In genomic region chr7:131501422-131501821, GRCh38 we compare ENCODE assay signal across 8 cellular contexts. TPM values are rescaled to one million over a fixed set of nuclear protein-coding genes. Genes with fewer than 3 reads are reported as not detected.
DNase-seq lines count a peak whose midpoint lies in the region; ATAC-seq, FAIRE-seq and TF ChIP-seq lines count a peak whose summit lies in the region.

No MANE protein-coding gene starts in this region.

- peak; percentile 65 for DNase-seq in AG04450 (ENCODE audit: low read depth, low spot score)
- peak; percentile 77 for DNase-seq in activated effector memory CD4-positive, alpha-beta T cell treated with anti-CD3 and anti-CD28 coated beads, Interleukin-2, amount 50 U/mL, for 16 hours
- DNase-seq in small intestine = peak; percentile 32
- no peak for DNase-seq in mesendoderm
- DNase-seq in iPS-NIHi11 (ENCODE audit: low spot score) = no peak
- no peak for DNase-seq in amniotic stem cell (lab: John Stamatoyannopoulos, UW)

- no peak overlapping the region for H4K8ac ChIP-seq in mesendoderm (ENCODE audit: low read depth, low read length)

- H3K27me3 ChIP-seq in AG04450 (ENCODE audit: control insufficient read depth, insufficient read depth, low read length) (no peaks in the 10 kb centered on the region), small intestine (ENCODE audit: control insufficient read depth in 2 of 2, insufficient read depth in 2 of 2, low read length in 2 of 2) (no peaks in the 10 kb centered on the region), mesendoderm (ENCODE audit: insufficient read depth, low read length, poor library complexity) (no peaks in the 10 kb centered on the region)

- no peak overlapping the region for H3K4ac ChIP-seq in mesendoderm (ENCODE audit: low read depth, low read length)

- H3K36me3 ChIP-seq in small intestine (ENCODE audit: control insufficient read depth in 2 of 2, insufficient read depth in 2 of 2, low read length in 2 of 2) = peaks cover 3% of the 10 kb centered on the region in 2 donors
- peaks cover 17% of the 10 kb centered on the region for H3K36me3 ChIP-seq in mesendoderm (ENCODE audit: control insufficient read depth, insufficient read depth, low read length)

- no peak overlapping the region for H2BK15ac ChIP-seq in mesendoderm (replicated peaks; ENCODE audit: low read depth)

- H3K18ac ChIP-seq in mesendoderm (ENCODE audit: low read length) = no peak overlapping the region

- no peak overlapping the region for H3K23ac ChIP-seq in mesendoderm (ENCODE audit: low read length)

- H3K9me3 ChIP-seq in AG04450 (ENCODE audit: control insufficient read depth, insufficient read depth, low read length) = no peaks in the 10 kb centered on the region
- no peaks in the 10 kb centered on the region for H3K9me3 ChIP-seq in small intestine (ENCODE audit: control insufficient read depth, low read depth)

- no peaks in the 10 kb centered on the region for H3K4me1 ChIP-seq in small intestine (ENCODE audit: control insufficient read depth in 2 of 2, insufficient read depth in 1 of 2, low read depth in 1 of 2, low read length in 1 of 2)
- no peaks in the 10 kb centered on the region for H3K4me1 ChIP-seq in mesendoderm (ENCODE audit: control insufficient read depth, low read depth, low read length)

- POLR2A ChIA-PET in AG04450 (lab: Yijun Ruan, JAX) = interaction anchor here (0.6 to 1.2 kb wide), 4 partner anchors 174 to 395 kb away, joined by 3 to 4 read pairs (median 3); partner anchors contain the start of gene MKLN1

- WGBS in small intestine, 3 donors = 64 to 88% (median 71%) methylated on average over 3 of the region's 3 CpGs
- WGBS in mesendoderm (ENCODE audit: extremely low coverage, insufficient coverage, low lambda C conversion rate) = no CpG with 5 or more reads among the region's 3 CpGs

- no peak overlapping the region for H3K56ac ChIP-seq in mesendoderm (ENCODE audit: low read length)

- no peaks in the 10 kb centered on the region for H3K79me1 ChIP-seq in mesendoderm (ENCODE audit: low read length)

- H3K4me3 ChIP-seq in AG04450 (ENCODE audit: low read depth, low read length) (no peak overlapping the region), small intestine (ENCODE audit: low read depth in 1 of 2, low read length in 2 of 2) (no peak overlapping the region), mesendoderm (ENCODE audit: low read length) (no peak overlapping the region)

- H4K5ac ChIP-seq in mesendoderm (ENCODE audit: low read length) = no peak overlapping the region

- TF ChIP-seq CTCF in AG04450 (IDR thresholded peaks at IDR 0.05; ENCODE audit: low read depth, low read length) = no peak

- peak; percentile 83 for ATAC-seq in GM19397 (IDR thresholded peaks at IDR 0.05; ENCODE audit: unreplicated experiment)
- ATAC-seq in HG03460 (IDR thresholded peaks at IDR 0.05; ENCODE audit: unreplicated experiment) = peak; percentile 90

- H3K27ac ChIP-seq in AG04450 (ENCODE audit: low read depth, low read length) (peak overlapping the region; percentile 65), small intestine (ENCODE audit: low read depth in 1 of 2, low read length in 1 of 2) (peak overlapping the region in 1 of 2 donors; percentile 17), mesendoderm (ENCODE audit: low read depth, low read length) (no peak overlapping the region)

- FAIRE-seq in small intestine (lab: Jason Lieb, UNC) = no peak

- CTCF ChIA-PET in AG04450 (lab: Charles Lee) = interaction anchor here (0.5 to 5.9 kb wide), 6 partner anchors 12 to 669 kb away, joined by 3 to 50 read pairs (median 4); no protein-coding TSS in a partner anchor

- H2AK5ac ChIP-seq in mesendoderm (ENCODE audit: low read length) = no peak overlapping the region

- H2BK120ac ChIP-seq in mesendoderm (ENCODE audit: low read depth, low read length) = no peak overlapping the region

- no peak overlapping the region for H3K9ac ChIP-seq in mesendoderm (ENCODE audit: low read length)

- H3K79me2 ChIP-seq in mesendoderm (ENCODE audit: control insufficient read depth, insufficient read depth, low read length) = no peaks in the 10 kb centered on the region

- H2BK5ac ChIP-seq in mesendoderm (ENCODE audit: low read length) = no peak overlapping the region

- no peak overlapping the region for H3K4me2 ChIP-seq in mesendoderm (ENCODE audit: low read length)

RNA-seq across cellular contexts. Expression of gene PODXL, which starts 55.0 kb away (rescaled TPM):
- 0.79 and 0.92 TPM in 2 replicates for polyA plus RNA-seq in AG04450 (2011; rRNA removed)
- polyA minus RNA-seq in AG04450 (2011; rRNA and poly(A)+ RNA removed) = 1.2 and 1.5 TPM in 2 replicates
- polyA plus RNA-seq in small intestine = 10 to 100 TPM in 1 of 3 donors, under 1 TPM in 2; 0.67 to 24.2 (median 0.81) TPM
- 242 TPM for polyA plus RNA-seq in mesendoderm (2013, experiment 1 of 2)
- polyA plus RNA-seq in mesendoderm (2013, experiment 2 of 2) = 262 TPM

Comparison
In these comparisons a context has a peak if more than half of its experiments do, and no peak if none do; other contexts are left out.
1. DNase-seq: peak in AG04450 (single experiment), activated effector memory CD4-positive, alpha-beta T cell treated with anti-CD3 and anti-CD28 coated beads, Interleukin-2, amount 50 U/mL, for 16 hours (single experiment) and small intestine (single experiment); none in mesendoderm (single experiment), iPS-NIHi11 (single experiment) and amniotic stem cell (single experiment).